ENCODE assay signal across 13 cellular contexts in the genomic region with DNA sequence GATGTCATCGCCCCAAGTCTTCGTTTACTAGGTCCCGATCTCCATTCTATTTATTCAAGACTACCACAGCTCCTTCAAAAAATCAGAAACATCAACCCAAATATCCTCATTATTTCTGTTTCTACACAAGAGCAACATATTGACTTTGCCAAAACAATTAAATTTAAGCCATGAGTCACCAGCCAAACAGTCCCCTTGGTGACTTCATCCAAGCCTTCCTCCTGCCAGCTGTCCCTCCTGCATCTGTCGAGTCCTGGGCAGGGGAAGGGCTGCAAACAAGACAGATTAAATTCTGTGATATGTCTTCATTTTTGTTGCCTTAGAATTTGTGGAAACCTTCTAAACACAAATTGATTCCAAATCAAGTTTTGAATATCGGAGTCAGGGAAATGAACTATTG.
DNase-seq lines count a peak whose midpoint lies in the region; ATAC-seq and TF ChIP-seq lines count a peak whose summit lies in the region.
"Had no signal": no experiment of that assay in that cellular context is flagged by ENCODE, and none has a peak within 500 bp of the region (broad histone marks: within the 10 kb centered on the region; RNA-seq: fewer than 3 reads in every experiment).

No MANE protein-coding gene starts in this region.

- H3K4me3 ChIP-seq in A673 (ENCODE audit: low read depth, low read length, poor library complexity, severe bottlenecking) (no peak overlapping the region), HFF-Myc (replicated peaks; ENCODE audit: low read depth, low read length) (no peak overlapping the region), mesendoderm (ENCODE audit: low read length) (no peak overlapping the region)
- H3K4me3 ChIP-seq: SK-N-MC had no signal

- TF ChIP-seq CTCF in A673 (conservative IDR thresholded peaks at IDR 0.05; ENCODE audit: low read depth, low read length) (no peak), HFF-Myc (IDR thresholded peaks at IDR 0.05; ENCODE audit: low read depth, low read length, missing control alignments) (no peak), glutamatergic neuron (IDR thresholded peaks at IDR 0.05; ENCODE audit: partially characterized antibody, unreplicated experiment) (no peak)

- H3K23ac ChIP-seq in mesendoderm (ENCODE audit: low read length) = no peak overlapping the region

- peaks cover 30% of the 10 kb centered on the region for H3K4me1 Mint-ChIP-seq in glutamatergic neuron (ENCODE audit: low read depth, unreplicated experiment)

- no peaks in the 10 kb centered on the region for H3K36me3 Mint-ChIP-seq in glutamatergic neuron (ENCODE audit: unreplicated experiment)
- H3K36me3 Mint-ChIP-seq: CD4-positive, CD25-positive, alpha-beta regulatory T cell had no signal

- no peak overlapping the region for H2AK5ac ChIP-seq in mesendoderm (ENCODE audit: low read length)

- BruUV-seq in A673 (replicated peaks; lab: Mats Ljungman, UMichigan) = no TSS peak

- H3K27me3 ChIP-seq in A673 (replicated peaks; ENCODE audit: insufficient read depth, low read depth, low read length, poor library complexity) (no peaks in the 10 kb centered on the region), mesendoderm (ENCODE audit: insufficient read depth, low read length, poor library complexity) (no peaks in the 10 kb centered on the region)

- peak overlapping the region; percentile 79 for H3K27ac Mint-ChIP-seq in glutamatergic neuron (ENCODE audit: unreplicated experiment)
- H3K27ac Mint-ChIP-seq: CD4-positive, CD25-positive, alpha-beta regulatory T cell had no signal

- H2BK15ac ChIP-seq in mesendoderm (replicated peaks; ENCODE audit: low read depth) = no peak overlapping the region

- CTCF ChIA-PET in A673 (lab: Charles Lee) = no interaction called here

- peaks cover 2% of the 10 kb centered on the region for H3K27me3 Mint-ChIP-seq in glutamatergic neuron (ENCODE audit: unreplicated experiment)

- peak overlapping the region; percentile 32 for H3K4me3 Mint-ChIP-seq in glutamatergic neuron (ENCODE audit: unreplicated experiment)

- H4K8ac ChIP-seq in mesendoderm (ENCODE audit: low read depth, low read length) = no peak overlapping the region

- intact Hi-C loops in A673 (cut with micrococcal nuclease; ENCODE audit: unreplicated experiment) = no loop called here

- H3K79me2 ChIP-seq in mesendoderm (ENCODE audit: control insufficient read depth, insufficient read depth, low read length) = no peaks in the 10 kb centered on the region
- H3K79me2 ChIP-seq: parathyroid adenoma had no signal

- H4K5ac ChIP-seq in mesendoderm (ENCODE audit: low read length) = no peak overlapping the region

- H3K79me1 ChIP-seq in mesendoderm (ENCODE audit: low read length) = no peaks in the 10 kb centered on the region

- H3K4ac ChIP-seq in mesendoderm (ENCODE audit: low read depth, low read length) = no peak overlapping the region

- no peak overlapping the region for H3K27ac ChIP-seq in A673 (ENCODE audit: low read depth, low read length, poor library complexity, severe bottlenecking)
- H3K27ac ChIP-seq in mesendoderm (ENCODE audit: low read depth, low read length) = no peak overlapping the region
- H3K27ac ChIP-seq: parathyroid adenoma, SK-N-MC had no signal

- H3K4me1 ChIP-seq in A673 (ENCODE audit: insufficient read depth, low read length, poor library complexity, severe bottlenecking) = no peaks in the 10 kb centered on the region
- H3K4me1 ChIP-seq in mesendoderm (ENCODE audit: control insufficient read depth, low read depth, low read length) = no peaks in the 10 kb centered on the region
- H3K4me1 ChIP-seq: parathyroid adenoma had no signal

- no peak overlapping the region for H3K18ac ChIP-seq in mesendoderm (ENCODE audit: low read length)

- no peak overlapping the region for H2BK120ac ChIP-seq in mesendoderm (ENCODE audit: low read depth, low read length)

- H2BK5ac ChIP-seq in mesendoderm (ENCODE audit: low read length) = no peak overlapping the region

- no peak overlapping the region for H3K4me2 ChIP-seq in mesendoderm (ENCODE audit: low read length)

- H3K9me3 Mint-ChIP-seq in glutamatergic neuron (ENCODE audit: unreplicated experiment) = no peaks in the 10 kb centered on the region
- H3K9me3 Mint-ChIP-seq: CD4-positive, CD25-positive, alpha-beta regulatory T cell had no signal

- no peaks in the 10 kb centered on the region for H3K9me3 ChIP-seq in A673 (ENCODE audit: low read depth, low read length, poor library complexity, severe bottlenecking)

- WGBS in mesendoderm (ENCODE audit: extremely low coverage, insufficient coverage, low lambda C conversion rate) = no CpG with 5 or more reads among the region's 5 CpGs

- ATAC-seq in GM19351 (IDR thresholded peaks at IDR 0.05; ENCODE audit: unreplicated experiment) = no peak

- POLR2A ChIA-PET in A673 (lab: Charles Lee; ENCODE audit: low non-redundant PET) = no interaction called here

- no peak overlapping the region for H3K56ac ChIP-seq in mesendoderm (ENCODE audit: low read length)

- H3K9ac ChIP-seq in mesendoderm (ENCODE audit: low read length) = no peak overlapping the region
- H3K9ac ChIP-seq: parathyroid adenoma had no signal

- peak; percentile 54 for DNase-seq in A673 (ENCODE audit: low spot score)
- DNase-seq in HFF-Myc (ENCODE audit: extremely low read depth, low read depth) = peak; percentile 31
- peak; percentile 36 for DNase-seq in SHP77 treated with DMSO at 0.1 percent for 48 hours (lab: John Stamatoyannopoulos, UW)
- DNase-seq in glutamatergic neuron = peak; percentile 64
- no peak for DNase-seq in activated T-cell treated with anti-CD3 and anti-CD28 coated beads, Interleukin-2, amount 50 U/mL, for 48 hours
- DNase-seq in mesendoderm = no peak
- DNase-seq in SW 1271 (lab: John Stamatoyannopoulos, UW) = no peak
- DNase-seq: CD4-positive, CD25-positive, alpha-beta regulatory T cell; GOT3; NCI-H1436 had no signal

- H3K36me3 ChIP-seq in A673 (ENCODE audit: insufficient read depth, low read length, poor library complexity, severe bottlenecking) (no peaks in the 10 kb centered on the region), mesendoderm (ENCODE audit: control insufficient read depth, insufficient read depth, low read length) (no peaks in the 10 kb centered on the region)

Comparison
In these comparisons a context has a peak if more than half of its experiments do, and no peak if none do; other contexts are left out.
1. DNase-seq: peak in A673 (single experiment), HFF-Myc (single experiment), SHP77 treated with DMSO at 0.1 percent for 48 hours (single experiment) and glutamatergic neuron (single experiment); none in activated T-cell treated with anti-CD3 and anti-CD28 coated beads, Interleukin-2, amount 50 U/mL, for 48 hours (0 of 2), mesendoderm (single experiment) and SW 1271 (0 of 2).